Comparison of ENCODE assay signal across 9 cellular contexts in genomic region chr3:99818818-99819217, GRCh38. TPM values are rescaled to one million over a fixed set of nuclear protein-coding genes. Genes with fewer than 3 reads are reported as not detected.
DNase-seq lines count a peak whose midpoint lies in the region; ATAC-seq and TF ChIP-seq lines count a peak whose summit lies in the region.
"Had no signal": no experiment of that assay in that cellular context is flagged by ENCODE, and none has a peak within 500 bp of the region (broad histone marks: within the 10 kb centered on the region; RNA-seq: fewer than 3 reads in every experiment).

No MANE protein-coding gene starts in this region.

- peaks cover 11% of the 10 kb centered on the region for H3F3A ChIP-seq in SK-N-SH (replicated peaks; ENCODE audit: insufficient read depth)

- DNase-seq in SK-N-SH (no peak), SK-N-MC (ENCODE audit: low read depth, low spot score) (no peak), fibroblast of lung (ENCODE audit: low read depth in 2 of 2) (no peak), LoVo (ENCODE audit: low spot score) (no peak), mucosa of gallbladder (ENCODE audit: low spot score) (no peak), NCI-H2081 treated with DMSO at 0.1 percent for 48 hours (lab: John Stamatoyannopoulos, UW) (no peak)
- DNase-seq: NCI-H1417 treated with DMSO at 0.1 percent for 48 hours had no signal

- CTCF ChIA-PET in SK-N-SH (lab: Yijun Ruan, JAX): interaction anchor here (0.6 to 1.0 kb wide), 2 partner anchors 13 to 441 kb away, joined by 3 to 4 read pairs; partner anchors contain the start of gene TBC1D23

- H3K9ac ChIP-seq in SK-N-SH (0 out of 2 replicates have a peak overlapping the region, but pooled peaks have one; percentile 84), SK-N-MC (ENCODE audit: insufficient read length) (peak overlapping the region; percentile 93), fibroblast of lung (ENCODE audit: insufficient read depth, low read length) (no peak overlapping the region), skeletal muscle tissue (ENCODE audit: low read depth in 1 of 3, low read length in 3 of 3) (peak overlapping the region in 1 of 3 donors; percentile 60)

- H2AFZ ChIP-seq in SK-N-SH (ENCODE audit: low read depth) (no peak overlapping the region), fibroblast of lung (ENCODE audit: low read length) (no peak overlapping the region)

- H3K4me1 ChIP-seq in SK-N-SH (ENCODE audit: control insufficient read depth in 1 of 2, insufficient read depth in 2 of 2, low read depth in 1 of 2, low read length in 1 of 2): peaks cover 7 to 11% of the 10 kb centered on the region in 2 experiments; a peak in 3 of 4 replicates
- H3K4me1 ChIP-seq in fibroblast of lung (ENCODE audit: control insufficient read depth, extremely low read depth, insufficient read depth, low read length): peaks cover 5% of the 10 kb centered on the region
- H3K4me1 ChIP-seq in skeletal muscle tissue (ENCODE audit: control insufficient read depth in 3 of 3, insufficient read depth in 3 of 3, low read length in 3 of 3): peaks cover 9 to 38% (median 18%) of the 10 kb centered on the region in 3 donors

- TF ChIP-seq EP300 in SK-N-SH (IDR thresholded peaks at IDR 0.05; ENCODE audit: borderline replicate concordance in 1 of 2, low read depth in 1 of 2, low read length in 1 of 2): no peak

- ATAC-seq in SK-N-SH treated with all-trans-retinoic acid at 6 μM for 48 hours: no peak

- H4K20me1 ChIP-seq in SK-N-SH (ENCODE audit: insufficient read depth): no peaks in the 10 kb centered on the region
- no peaks in the 10 kb centered on the region for H4K20me1 ChIP-seq in fibroblast of lung (ENCODE audit: control insufficient read depth, extremely low read depth, insufficient read depth, low read length)

- POLR2A ChIA-PET in SK-N-SH (lab: Yijun Ruan, JAX): no interaction called here

- H3K36me3 ChIP-seq in SK-N-SH (replicated peaks in 1 of 2; ENCODE audit: control insufficient read depth in 1 of 2, insufficient read depth in 2 of 2, low read length in 1 of 2) (no peaks in the 10 kb centered on the region), SK-N-MC (ENCODE audit: insufficient read depth, low read length) (no peaks in the 10 kb centered on the region), fibroblast of lung (ENCODE audit: control insufficient read depth, insufficient read depth, low read length) (no peaks in the 10 kb centered on the region), skeletal muscle tissue (ENCODE audit: control insufficient read depth in 3 of 3, insufficient read depth in 3 of 3, low read length in 3 of 3) (no peaks in the 10 kb centered on the region)

- H3K4me2 ChIP-seq in SK-N-SH: peak overlapping the region; percentile 86
- peak overlapping the region; percentile 96 for H3K4me2 ChIP-seq in fibroblast of lung (ENCODE audit: extremely low read depth, insufficient read depth, low read length)

- H3K79me2 ChIP-seq in SK-N-SH (ENCODE audit: insufficient read depth): peaks cover 32% of the 10 kb centered on the region
- H3K79me2 ChIP-seq in fibroblast of lung (ENCODE audit: control insufficient read depth, insufficient read depth, low read length): peaks cover 9% of the 10 kb centered on the region

- no peak for TF ChIP-seq CTCF in SK-N-SH (IDR thresholded peaks at IDR 0.05)
- TF ChIP-seq CTCF in fibroblast of lung (conservative IDR thresholded peaks at IDR 0.05 in 1 of 2, IDR thresholded peaks at IDR 0.05 in 1 of 2; ENCODE audit: low read depth in 1 of 2, low read length in 2 of 2): no peak

- 97% methylated on average over 2 of the region's 2 CpGs for WGBS in SK-N-SH (ENCODE audit: low lambda C conversion rate)

- peak overlapping the region in 1 of 2 experiments; percentile 91; a peak in 2 of 4 replicates for H3K4me3 ChIP-seq in SK-N-SH (ENCODE audit: low read depth in 2 of 2, low read length in 1 of 2)
- peak overlapping the region; percentile 86 for H3K4me3 ChIP-seq in SK-N-MC
- H3K4me3 ChIP-seq in fibroblast of lung (replicated peaks in 1 of 4; ENCODE audit: control extremely low read depth in 1 of 4, insufficient read depth in 1 of 4, low read depth in 3 of 4, low read length in 4 of 4): peak overlapping the region in 2 of 4 experiments; percentile 75 to 97
- peak overlapping the region; percentile 84 to 99 (median 96) for H3K4me3 ChIP-seq in skeletal muscle tissue (ENCODE audit: low read length in 3 of 3)

- no peak overlapping the region for H3K27ac ChIP-seq in SK-N-SH (ENCODE audit: low read depth in 2 of 2, low read length in 1 of 2)
- H3K27ac ChIP-seq in SK-N-MC: no peak overlapping the region
- no peak overlapping the region for H3K27ac ChIP-seq in fibroblast of lung (ENCODE audit: insufficient read depth, low read length)
- peak overlapping the region; percentile 92 for H3K27ac ChIP-seq in skeletal muscle tissue (ENCODE audit: low read depth, low read length)

- H3K9me2 ChIP-seq in SK-N-SH: no peaks in the 10 kb centered on the region

- TF ChIP-seq RAD21 in SK-N-SH (IDR thresholded peaks at IDR 0.05; ENCODE audit: low read length): no peak

- H3K27me3 ChIP-seq in SK-N-SH (ENCODE audit: insufficient read depth) (no peaks in the 10 kb centered on the region), fibroblast of lung (ENCODE audit: control insufficient read depth, insufficient read depth, low read length) (no peaks in the 10 kb centered on the region), skeletal muscle tissue (ENCODE audit: control insufficient read depth in 3 of 3, insufficient read depth in 3 of 3, low read length in 3 of 3) (no peaks in the 10 kb centered on the region)

- H3K9me3 ChIP-seq in SK-N-SH (no peaks in the 10 kb centered on the region), SK-N-MC (ENCODE audit: low read depth, low read length) (no peaks in the 10 kb centered on the region), fibroblast of lung (ENCODE audit: control insufficient read depth, insufficient read depth, low read depth, low read length) (no peaks in the 10 kb centered on the region), skeletal muscle tissue (ENCODE audit: control insufficient read depth in 3 of 3, low read length in 3 of 3) (no peaks in the 10 kb centered on the region)

TF ChIP-seq in SK-N-SH, 30 proteins besides CTCF, POLR2A, EP300 and RAD21 (continues in another document):
- no peak for TF ChIP-seq NFIC (IDR thresholded peaks at IDR 0.05; ENCODE audit: borderline replicate concordance)
- no peak for TF ChIP-seq CHD2 (IDR thresholded peaks at IDR 0.05; ENCODE audit: low read length, partially characterized antibody)
- TF ChIP-seq MAX (IDR thresholded peaks at IDR 0.05; ENCODE audit: low read depth): no peak
- TF ChIP-seq USF2 (IDR thresholded peaks at IDR 0.05; ENCODE audit: borderline replicate concordance, low read depth, low read length): no peak

TF ChIP-seq in SK-N-SH treated with all-trans-retinoic acid at 6 μM for 48 hours, 23 proteins besides CTCF, POLR2A, EP300 and RAD21 (continues in another document):
- TF ChIP-seq BACH2 (CRISPR knock-in tag; IDR thresholded peaks at IDR 0.05; ENCODE audit: borderline replicate concordance) (no peak), POU6F1 (CRISPR knock-in tag; IDR thresholded peaks at IDR 0.05; ENCODE audit: borderline replicate concordance, low read depth) (no peak), ARNTL (CRISPR knock-in tag; IDR thresholded peaks at IDR 0.05; ENCODE audit: borderline replicate concordance, low read depth) (no peak), ESRRG (CRISPR knock-in tag; IDR thresholded peaks at IDR 0.05) (no peak), ZNF565 (CRISPR knock-in tag; conservative IDR thresholded peaks at IDR 0.05; ENCODE audit: low read depth) (no peak), ZFP3 (CRISPR knock-in tag; IDR thresholded peaks at IDR 0.05) (no peak), PPARA (CRISPR knock-in tag; IDR thresholded peaks at IDR 0.05; ENCODE audit: borderline replicate concordance) (no peak), TOX (CRISPR knock-in tag; IDR thresholded peaks at IDR 0.05; ENCODE audit: borderline replicate concordance) (no peak), CSDC2 (CRISPR knock-in tag; IDR thresholded peaks at IDR 0.05) (no peak)

RNA-seq across cellular contexts. Expression of gene CMSS1, which starts 1.2 kb away (rescaled TPM):
- polyA plus RNA-seq in SK-N-SH (2012; rRNA removed): 9.1 and 9.2 TPM in 2 replicates
- polyA plus RNA-seq in SK-N-SH (2012; cell fraction: cytosol; rRNA removed): 14.6 and 20.5 TPM in 2 replicates
- polyA plus RNA-seq in SK-N-SH (2012; cell fraction: nucleus; rRNA removed): 1.9 and 5.4 TPM in 2 replicates
- total RNA-seq in fibroblast of lung: 6.7 and 6.9 TPM in 2 replicates
- polyA plus RNA-seq in fibroblast of lung: 13.2 and 28.3 TPM in 2 replicates
- 20.2 and 37.9 TPM in 2 replicates for polyA plus RNA-seq in fibroblast of lung (2012)
- 1.3 and 5.8 TPM in 2 replicates for polyA minus RNA-seq in fibroblast of lung (ENCODE audit: low replicate concordance)
- total RNA-seq in skeletal muscle tissue: 8.4 TPM
- 18.2 TPM for total RNA-seq in mucosa of gallbladder
